In the genomic region with DNA sequence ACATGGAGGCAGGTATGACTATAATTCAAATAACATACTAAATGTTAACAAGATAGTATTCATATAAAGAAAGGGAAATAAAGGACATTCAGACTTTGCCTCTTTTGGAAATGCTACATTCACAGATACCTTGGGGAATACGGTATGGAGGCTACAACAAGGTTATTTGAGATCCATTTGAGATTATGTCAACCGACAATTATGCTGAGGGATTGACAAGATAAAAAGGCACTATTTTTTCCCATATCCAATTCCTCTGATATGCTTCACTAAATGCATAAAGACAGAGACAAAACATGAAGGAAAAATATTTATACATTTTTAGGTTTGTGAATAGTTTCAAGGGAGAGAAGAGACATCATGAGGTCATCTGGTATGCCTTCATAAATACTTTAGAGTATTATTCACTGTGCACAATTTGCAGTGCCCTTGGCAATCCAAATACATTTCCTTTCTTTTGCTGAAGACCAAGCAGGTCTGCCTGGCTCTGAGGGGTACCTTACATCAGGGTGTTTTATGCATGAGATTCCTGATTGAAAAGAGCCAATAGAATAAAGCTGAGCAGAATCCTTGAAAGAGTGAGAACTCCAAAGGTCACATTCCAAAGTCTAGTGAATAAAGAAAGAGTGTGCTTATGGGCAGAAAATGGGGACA, we compare ENCODE assay signal across 22 cellular contexts.
DNase-seq lines count a peak whose midpoint lies in the region; ATAC-seq, FAIRE-seq and TF ChIP-seq lines count a peak whose summit lies in the region.
"Had no signal": no experiment of that assay in that cellular context is flagged by ENCODE, and none has a peak within 500 bp of the region (broad histone marks: within the 10 kb centered on the region; RNA-seq: fewer than 3 reads in every experiment).

No MANE protein-coding gene starts in this region.

- TF ChIP-seq CTCF in foreskin keratinocyte (conservative IDR thresholded peaks at IDR 0.05), result no peak

- no peak overlapping the region for H3K4me3 Mint-ChIP-seq in activated naive CD4-positive, alpha-beta T cell treated with anti-CD3 and anti-CD28 coated beads for 36 hours
- H3K4me3 Mint-ChIP-seq: B cell had no signal

- no peak overlapping the region for H3K18ac ChIP-seq in neuronal stem cell (ENCODE audit: low read length)

- CTCF ChIA-PET in activated naive CD4-positive, alpha-beta T cell treated with anti-CD3 and anti-CD28 coated beads for 36 hours (lab: Charles Lee), result no interaction called here

- no CpG with 5 or more reads among the region's 2 CpGs for WGBS in neuronal stem cell (ENCODE audit: extremely low coverage in 2 of 2, insufficient read length in 2 of 2, insufficient replicate concordance in 1 of 2), 2 donors

- H3K14ac ChIP-seq in neuronal stem cell (ENCODE audit: low read length), result no peak overlapping the region

- DNase-seq in H54 (ENCODE audit: insufficient read length, low spot score) (no peak), SJSA1 (ENCODE audit: low read depth in 1 of 2, low spot score in 2 of 2) (peak; percentile 54 to 73), foreskin keratinocyte (peak; percentile 42 to 73), neuronal stem cell (ENCODE audit: low spot score) (peak; percentile 12), HUDEP-2 (lab: John Stamatoyannopoulos, UW; ENCODE audit: unreplicated experiment in 76 of 76) (no peak), midbrain (lab: John Stamatoyannopoulos, UW) (no peak)
- no peak for DNase-seq in activated naive CD4-positive, alpha-beta T cell treated with anti-CD3 and anti-CD28 coated beads for 36 hours
- DNase-seq: COR-L47, DMS 273 treated with DMSO at 0.1 percent for 48 hours, GDM1, NCI-H1048, NCI-H1436 treated with DMSO at 0.1 percent for 48 hours, NCI-H2029 treated with DMSO at 0.1 percent for 48 hours, NCI-H2171 treated with DMSO at 0.1 percent for 48 hours, NCI-H446 treated with DMSO at 0.1 percent for 48 hours, NCI-H69, Peyer's patch, Right ventricle myocardium superior had no signal

- no peak overlapping the region for H2BK120ac ChIP-seq in neuronal stem cell (ENCODE audit: low read depth, low read length)

- no peak overlapping the region for H2BK15ac ChIP-seq in neuronal stem cell (ENCODE audit: low read length)

- peak overlapping the region; percentile 73 for H3K27ac ChIP-seq in SJSA1
- H3K27ac ChIP-seq in foreskin keratinocyte, result no peak overlapping the region
- H3K27ac ChIP-seq in neuronal stem cell (replicated peaks; ENCODE audit: low read length), result no peak overlapping the region
- H3K27ac ChIP-seq: KMS-11, Peyer's patch, SK-N-MC had no signal

- no peaks in the 10 kb centered on the region for H3K79me1 ChIP-seq in neuronal stem cell (ENCODE audit: low read depth, low read length)

- no peak overlapping the region for H3K27ac Mint-ChIP-seq in activated naive CD4-positive, alpha-beta T cell treated with anti-CD3 and anti-CD28 coated beads for 36 hours
- H3K27ac Mint-ChIP-seq: B cell had no signal

- H3K9me3 ChIP-seq in SJSA1 (replicated peaks), result no peaks in the 10 kb centered on the region; the same call in 1 of the 2 replicates
- peaks cover 0 to 8% of the 10 kb centered on the region in 2 donors for H3K9me3 ChIP-seq in neuronal stem cell (replicated peaks in 1 of 2; ENCODE audit: control insufficient read depth in 2 of 2, insufficient read depth in 1 of 2, low read depth in 1 of 2, low read length in 2 of 2)
- H3K9me3 ChIP-seq: HAP-1, Peyer's patch had no signal

- H2AK5ac ChIP-seq in neuronal stem cell (ENCODE audit: low read depth, low read length), result no peak overlapping the region

- H2BK5ac ChIP-seq in neuronal stem cell (ENCODE audit: low read length), result no peak overlapping the region

- peaks cover 15% of the 10 kb centered on the region for H3K9me3 Mint-ChIP-seq in activated naive CD4-positive, alpha-beta T cell treated with anti-CD3 and anti-CD28 coated beads for 36 hours

- no peak overlapping the region for H3K4me2 ChIP-seq in neuronal stem cell (ENCODE audit: insufficient read depth, low read length, poor library complexity, severe bottlenecking)
- H3K4me2 ChIP-seq: KMS-11 had no signal

- no peak overlapping the region for H3K4ac ChIP-seq in neuronal stem cell (ENCODE audit: low read length)

- no peak for TF ChIP-seq POLR2A in H54 (IDR thresholded peaks at IDR 0.05; ENCODE audit: low read depth, low read length)

- H3K36me3 ChIP-seq in SJSA1 (no peaks in the 10 kb centered on the region), neuronal stem cell (replicated peaks in 1 of 2; ENCODE audit: control insufficient read depth in 2 of 2, insufficient read depth in 2 of 2, low read length in 2 of 2) (no peaks in the 10 kb centered on the region)
- H3K36me3 ChIP-seq: HAP-1, Peyer's patch had no signal

- peak; percentile 95 for ATAC-seq in foreskin keratinocyte

- H4K91ac ChIP-seq in neuronal stem cell (ENCODE audit: low read depth, low read length, poor library complexity), result no peak overlapping the region

- no peaks in the 10 kb centered on the region for H3K27me3 Mint-ChIP-seq in activated naive CD4-positive, alpha-beta T cell treated with anti-CD3 and anti-CD28 coated beads for 36 hours (ENCODE audit: low read depth)
- H3K27me3 Mint-ChIP-seq: B cell had no signal

- FAIRE-seq in H54 (lab: Jason Lieb, UNC), result peak; percentile 83

- no peak overlapping the region for H3K23ac ChIP-seq in neuronal stem cell (ENCODE audit: low read depth, low read length, poor library complexity)

- H2BK12ac ChIP-seq in neuronal stem cell (ENCODE audit: low read length), result no peak overlapping the region

- intact Hi-C loops in activated naive CD4-positive, alpha-beta T cell treated with anti-CD3 and anti-CD28 coated beads for 36 hours (cut with micrococcal nuclease), result no loop called here

- H3K9ac ChIP-seq in neuronal stem cell (ENCODE audit: low read depth, low read length, poor library complexity), result no peak overlapping the region
- H3K9ac ChIP-seq: KMS-11 had no signal

- no peak overlapping the region for H4K8ac ChIP-seq in neuronal stem cell (ENCODE audit: low read depth, low read length)

- no peaks in the 10 kb centered on the region for H3K36me3 Mint-ChIP-seq in activated naive CD4-positive, alpha-beta T cell treated with anti-CD3 and anti-CD28 coated beads for 36 hours (ENCODE audit: low read depth)

- no peak overlapping the region for H3K4me3 ChIP-seq in SJSA1
- no peak overlapping the region for H3K4me3 ChIP-seq in neuronal stem cell (ENCODE audit: low read length in 2 of 2)
- H3K4me3 ChIP-seq: HAP-1, Peyer's patch, SK-N-MC had no signal

- no peak overlapping the region for H2AFZ ChIP-seq in neuronal stem cell (ENCODE audit: low read length)

- H3K4me1 Mint-ChIP-seq in activated naive CD4-positive, alpha-beta T cell treated with anti-CD3 and anti-CD28 coated beads for 36 hours (ENCODE audit: low read depth), result no peaks in the 10 kb centered on the region
- H3K4me1 Mint-ChIP-seq: B cell had no signal

- H3K4me1 ChIP-seq in SJSA1 (replicated peaks) (peaks cover 15% of the 10 kb centered on the region), foreskin keratinocyte (peaks cover 14% of the 10 kb centered on the region), neuronal stem cell (ENCODE audit: control insufficient read depth in 2 of 2, insufficient read depth in 1 of 2, low read depth in 1 of 2, low read length in 2 of 2) (peaks cover 1 to 31% of the 10 kb centered on the region in 2 donors)
- H3K4me1 ChIP-seq: Peyer's patch had no signal

- no peaks in the 10 kb centered on the region for H3K27me3 ChIP-seq in SJSA1 (replicated peaks)
- H3K27me3 ChIP-seq in foreskin keratinocyte, result no peaks in the 10 kb centered on the region
- no peaks in the 10 kb centered on the region for H3K27me3 ChIP-seq in neuronal stem cell (ENCODE audit: control insufficient read depth in 3 of 3, insufficient read depth in 3 of 3, low read depth in 1 of 3, low read length in 3 of 3)
- H3K27me3 ChIP-seq: Peyer's patch had no signal

Comparison
In these comparisons a context has a peak if more than half of its experiments do, and no peak if none do; other contexts are left out.
1. DNase-seq: peak in SJSA1 (2 of 2), foreskin keratinocyte (2 of 2) and neuronal stem cell (single experiment); none in H54 (single experiment), activated naive CD4-positive, alpha-beta T cell treated with anti-CD3 and anti-CD28 coated beads for 36 hours (single experiment), HUDEP-2 (0 of 76) and midbrain (single experiment).